ENCODE assay signal across 35 cellular contexts in genomic region chr2:123769001-123769400, GRCh38.
"Had no signal": no experiment of that assay in that cellular context is flagged by ENCODE, and none has a peak within 500 bp of the region (broad histone marks: within the 10 kb centered on the region; RNA-seq: fewer than 3 reads in every experiment).

No MANE protein-coding gene starts in this region.

- H3K27me3 ChIP-seq: adrenal gland, body of pancreas, brain microvascular endothelial cell, breast epithelium had no signal

- H3K27ac ChIP-seq: adrenal gland, body of pancreas, brain microvascular endothelial cell, breast epithelium, VCaP had no signal

- H3K9me3 ChIP-seq: adrenal gland, body of pancreas, breast epithelium had no signal

- H3K36me3 ChIP-seq: adrenal gland, brain microvascular endothelial cell, breast epithelium had no signal

- FAIRE-seq: astrocyte, TTC549 had no signal

- ATAC-seq: activated CD8-positive, alpha-beta memory T cell treated with anti-CD3 and anti-CD28 coated beads, Interleukin-2, amount 10 ng/mL, durations not matched to agents 7 days and 5 days; activated CD8-positive, alpha-beta T cell treated with anti-CD3 and anti-CD28 coated beads, Interleukin-2, amount 10 ng/mL, durations not matched to agents 7 days and 5 days; activated naive CD4-positive, alpha-beta T cell treated with anti-CD3 and anti-CD28 coated beads, Interleukin-2, amount 50 U/mL, for 72 hours; activated T-cell treated with anti-CD3 and anti-CD28 coated beads, Interleukin-2, amount 50 U/mL, for 4 hours; activated T-cell treated with anti-CD3 and anti-CD28 coated beads, Interleukin-2, amount 50 U/mL, for 72 hours; activated T-helper 17 cell treated with anti-CD3 and anti-CD28 coated beads, Interleukin-2, amount 50 U/mL, for 72 hours; body of pancreas had no signal

- DNase-seq: activated B cell treated with CpG ODN at 0.5 μM for 24 hours; activated CD4-positive, alpha-beta memory T cell treated with anti-CD3 and anti-CD28 coated beads for 36 hours; activated CD4-positive, alpha-beta T cell treated with anti-CD3 and anti-CD28 coated beads for 4 hours; activated CD4-positive, alpha-beta T cell treated with anti-CD3 and anti-CD28 coated beads, Interleukin-2, amount 10 ng/mL, durations not matched to agents 24 days and 14 days; activated CD4-positive, alpha-beta T cell treated with anti-CD3 and anti-CD28 coated beads, Interleukin-2, amount 50 U/mL, for 1 hour; activated CD4-positive, alpha-beta T cell treated with anti-CD3 and anti-CD28 coated beads, Interleukin-2, amount 50 U/mL, for 4 hours; activated CD4-positive, CD25-positive, alpha-beta regulatory T cell treated with anti-CD3 and anti-CD28 coated beads, Interleukin-2, amount 50 U/mL, for 72 hours; activated CD8-positive, alpha-beta memory T cell treated with anti-CD3 and anti-CD28 coated beads for 24 hours; activated CD8-positive, alpha-beta memory T cell treated with anti-CD3 and anti-CD28 coated beads, Interleukin-2, amount 10 ng/mL, durations not matched to agents 7 days and 5 days; activated CD8-positive, alpha-beta T cell treated with anti-CD3 and anti-CD28 coated beads, Interleukin-2, amount 10 ng/mL, durations not matched to agents 7 days and 5 days; activated effector memory CD4-positive, alpha-beta T cell treated with anti-CD3 and anti-CD28 coated beads, Interleukin-2, amount 50 U/mL, for 16 hours; activated gamma-delta T cell treated with Interleukin-2 at 50 U/mL for 16 hours; activated naive CD4-positive, alpha-beta T cell; activated naive CD4-positive, alpha-beta T cell treated with anti-CD3 and anti-CD28 coated beads for 36 hours; activated naive CD4-positive, alpha-beta T cell treated with anti-CD3 and anti-CD28 coated beads, Interleukin-2, amount 50 U/mL, for 16 hours; activated naive CD8-positive, alpha-beta T cell treated with anti-CD3 and anti-CD28 coated beads for 36 hours; activated T-cell treated with anti-CD3 and anti-CD28 coated beads for 4 hours; activated T-cell treated with anti-CD3 and anti-CD28 coated beads, Interleukin-2, amount 50 U/mL, for 1 hour; activated T-cell treated with anti-CD3 and anti-CD28 coated beads, Interleukin-2, amount 50 U/mL, for 4 hours; activated T-cell treated with anti-CD3 and anti-CD28 coated beads, Interleukin-2, amount 50 U/mL, for 72 hours; adrenal gland; amniotic stem cell; aorta; body of pancreas; brain microvascular endothelial cell; central memory CD4-positive, alpha-beta T cell; T-helper 1 cell; T-helper 2 cell; T-helper 9 cell had no signal

- H3K4me3 ChIP-seq: adrenal gland, body of pancreas, breast epithelium had no signal

- H3K4me1 ChIP-seq: adrenal gland, body of pancreas, breast epithelium had no signal
